Comparison of ENCODE assay signal across 16 cellular contexts in genomic region chr6:144365176-144365710, GRCh38.
DNase-seq lines count a peak whose midpoint lies in the region; ATAC-seq and TF ChIP-seq lines count a peak whose summit lies in the region.
"Had no signal": no experiment of that assay in that cellular context is flagged by ENCODE, and none has a peak within 500 bp of the region (broad histone marks: within the 10 kb centered on the region; RNA-seq: fewer than 3 reads in every experiment).

No MANE protein-coding gene starts in this region.

- H3K9me3 ChIP-seq in Panc1 (ENCODE audit: control insufficient read depth, insufficient read depth, low read depth, low read length): no peaks in the 10 kb centered on the region
- H3K9me3 ChIP-seq in spleen: peaks cover 0 to 8% (median 0%) of the 10 kb centered on the region in 8 donors
- H3K9me3 ChIP-seq: psoas muscle, tibial artery had no signal

- DNase-seq in activated CD4-positive, alpha-beta T cell treated with anti-CD3 and anti-CD28 coated beads, Interleukin-2, amount 10 ng/mL, durations not matched to agents 24 days and 14 days: peak; percentile 4
- no peak for DNase-seq in activated CD4-positive, alpha-beta T cell treated with anti-CD3 and anti-CD28 coated beads, Interleukin-2, amount 10 ng/mL, durations not matched to agents 7 days and 5 days
- no peak for DNase-seq in Panc1 (ENCODE audit: low read depth, low spot score)
- peak; percentile 25 for DNase-seq in glomerular visceral epithelial cell (ENCODE audit: extremely low spot score)
- no peak for DNase-seq in spleen
- DNase-seq in ureter (ENCODE audit: low spot score): no peak
- DNase-seq: activated CD4-positive, alpha-beta T cell treated with anti-CD3 and anti-CD28 coated beads, Interleukin-2, amount 50 U/mL, for 4 hours; MM.1S; NCI-H1694 treated with DMSO at 0.1 percent for 48 hours; NCI-H510A; psoas muscle; SW 1271; tibial artery had no signal

- intact Hi-C loops in activated CD4-positive, alpha-beta T cell treated with anti-CD3 and anti-CD28 coated beads, Interleukin-2, amount 10 ng/mL, durations not matched to agents 24 days and 14 days (cut with micrococcal nuclease): no loop called here
- intact Hi-C loops in Panc1 (cut with micrococcal nuclease; ENCODE audit: unreplicated experiment) (no loop called here), spleen (cut with DNase I; ENCODE audit: low total_unique reads) (no loop called here)

- CTCF ChIA-PET in activated CD4-positive, alpha-beta T cell treated with anti-CD3 and anti-CD28 coated beads, Interleukin-2, amount 10 ng/mL, durations not matched to agents 7 days and 5 days (lab: Charles Lee): no interaction called here
- CTCF ChIA-PET in Panc1 (lab: Charles Lee): no interaction called here

- peak overlapping the region; percentile 18 for H3K27ac Mint-ChIP-seq in activated CD4-positive, alpha-beta T cell treated with anti-CD3 and anti-CD28 coated beads, Interleukin-2, amount 10 ng/mL, durations not matched to agents 24 days and 14 days
- no peak overlapping the region for H3K27ac Mint-ChIP-seq in activated CD4-positive, alpha-beta T cell treated with anti-CD3 and anti-CD28 coated beads, Interleukin-2, amount 10 ng/mL, durations not matched to agents 7 days and 5 days

- H3K4me1 ChIP-seq in Panc1 (ENCODE audit: control insufficient read depth, insufficient read depth, low read length) (peaks cover 33% of the 10 kb centered on the region), spleen (peaks cover 18 to 89% (median 63%) of the 10 kb centered on the region in 6 donors)

- WGBS in spleen, 5 donors: 93 to 98% (median 95%) methylated on average over 1 of the region's 1 CpG

- no peaks in the 10 kb centered on the region for H3K27me3 ChIP-seq in Panc1 (ENCODE audit: control insufficient read depth, insufficient read depth, low read length)
- no peaks in the 10 kb centered on the region for H3K27me3 ChIP-seq in spleen (replicated peaks in 1 of 7)
- H3K27me3 ChIP-seq: tibial artery had no signal

- H3K36me3 ChIP-seq in Panc1 (ENCODE audit: control insufficient read depth, insufficient read depth, low read length): no peaks in the 10 kb centered on the region
- H3K36me3 ChIP-seq in spleen: peaks cover 0 to 27% (median 0%) of the 10 kb centered on the region in 6 donors
- H3K36me3 ChIP-seq: tibial artery had no signal

- H3K27ac ChIP-seq in Panc1 (ENCODE audit: low read length): peak overlapping the region; percentile 57; the same call in 1 of the 2 replicates
- H3K27ac ChIP-seq in spleen: peak overlapping the region in 6 of 8 donors; percentile 50 to 82 (median 74)
- H3K27ac ChIP-seq: C4-2B, psoas muscle, tibial artery had no signal

- H3K27me3 Mint-ChIP-seq in activated CD4-positive, alpha-beta T cell treated with anti-CD3 and anti-CD28 coated beads, Interleukin-2, amount 10 ng/mL, durations not matched to agents 24 days and 14 days: no peaks in the 10 kb centered on the region
- H3K27me3 Mint-ChIP-seq in activated CD4-positive, alpha-beta T cell treated with anti-CD3 and anti-CD28 coated beads, Interleukin-2, amount 10 ng/mL, durations not matched to agents 7 days and 5 days: no peaks in the 10 kb centered on the region

- peaks cover 4% of the 10 kb centered on the region for H3K9me3 Mint-ChIP-seq in activated CD4-positive, alpha-beta T cell treated with anti-CD3 and anti-CD28 coated beads, Interleukin-2, amount 10 ng/mL, durations not matched to agents 24 days and 14 days
- H3K9me3 Mint-ChIP-seq in activated CD4-positive, alpha-beta T cell treated with anti-CD3 and anti-CD28 coated beads, Interleukin-2, amount 10 ng/mL, durations not matched to agents 7 days and 5 days: peaks cover 5% of the 10 kb centered on the region

- in situ Hi-C loops in Panc1 (cut with HindIII; ENCODE audit: low pct_unique_long_range_greater_than_20kb, low sequenced_read_pairs): no loop called here

- no peak for TF ChIP-seq CTCF in Panc1 (IDR thresholded peaks at IDR 0.05)
- no peak for TF ChIP-seq CTCF in spleen (IDR thresholded peaks at IDR 0.05 in 8 of 11, conservative IDR thresholded peaks at IDR 0.05 in 3 of 11)

- H3K4me3 ChIP-seq in Panc1 (ENCODE audit: low read depth in 2 of 2, low read length in 2 of 2) (no peak overlapping the region), spleen (no peak overlapping the region)
- H3K4me3 ChIP-seq: psoas muscle, tibial artery had no signal

- H3K36me3 Mint-ChIP-seq in activated CD4-positive, alpha-beta T cell treated with anti-CD3 and anti-CD28 coated beads, Interleukin-2, amount 10 ng/mL, durations not matched to agents 24 days and 14 days (ENCODE audit: low read depth): peaks cover 40% of the 10 kb centered on the region
- H3K36me3 Mint-ChIP-seq in activated CD4-positive, alpha-beta T cell treated with anti-CD3 and anti-CD28 coated beads, Interleukin-2, amount 10 ng/mL, durations not matched to agents 7 days and 5 days (ENCODE audit: low read depth): peaks cover 67% of the 10 kb centered on the region

- TF ChIP-seq POLR2A in spleen (IDR thresholded peaks at IDR 0.05): no peak

- H3K4me1 Mint-ChIP-seq in activated CD4-positive, alpha-beta T cell treated with anti-CD3 and anti-CD28 coated beads, Interleukin-2, amount 10 ng/mL, durations not matched to agents 24 days and 14 days: peaks cover 34% of the 10 kb centered on the region
- H3K4me1 Mint-ChIP-seq in activated CD4-positive, alpha-beta T cell treated with anti-CD3 and anti-CD28 coated beads, Interleukin-2, amount 10 ng/mL, durations not matched to agents 7 days and 5 days: peaks cover 43% of the 10 kb centered on the region

- H3K4me3 Mint-ChIP-seq in activated CD4-positive, alpha-beta T cell treated with anti-CD3 and anti-CD28 coated beads, Interleukin-2, amount 10 ng/mL, durations not matched to agents 24 days and 14 days: no peak overlapping the region
- H3K4me3 Mint-ChIP-seq in activated CD4-positive, alpha-beta T cell treated with anti-CD3 and anti-CD28 coated beads, Interleukin-2, amount 10 ng/mL, durations not matched to agents 7 days and 5 days: no peak overlapping the region

- POLR2A ChIA-PET in activated CD4-positive, alpha-beta T cell treated with anti-CD3 and anti-CD28 coated beads, Interleukin-2, amount 10 ng/mL, durations not matched to agents 7 days and 5 days (lab: Charles Lee): no interaction called here
- POLR2A ChIA-PET in Panc1 (lab: Charles Lee): no interaction called here

- ATAC-seq in Panc1 (no peak), GM18907 (IDR thresholded peaks at IDR 0.05; ENCODE audit: unreplicated experiment) (no peak), GM21619 (IDR thresholded peaks at IDR 0.05; ENCODE audit: unreplicated experiment) (no peak)
- ATAC-seq: psoas muscle had no signal

- no TSS peak for BruUV-seq in Panc1 (replicated peaks; lab: Mats Ljungman, UMichigan)

Comparison
In these comparisons a context has a peak if more than half of its experiments do, and no peak if none do; other contexts are left out.
1. DNase-seq: peak in activated CD4-positive, alpha-beta T cell treated with anti-CD3 and anti-CD28 coated beads, Interleukin-2, amount 10 ng/mL, durations not matched to agents 24 days and 14 days (single experiment) and glomerular visceral epithelial cell (single experiment); none in activated CD4-positive, alpha-beta T cell treated with anti-CD3 and anti-CD28 coated beads, Interleukin-2, amount 10 ng/mL, durations not matched to agents 7 days and 5 days (single experiment), Panc1 (single experiment), spleen (single experiment) and ureter (single experiment).